In genomic region chr19:39832341-39833083, GRCh38 we compare ENCODE assay signal across 8 cellular contexts.
A peak's percentile ranks its signal among the peaks of the same experiment; 100 is the strongest.
DNase-seq lines count a peak whose midpoint lies in the region; ATAC-seq lines count a peak whose summit lies in the region.

No MANE protein-coding gene starts in this region.

- H3K9ac ChIP-seq in HUES6 (ENCODE audit: low read length) (peak overlapping the region; percentile 45), iPS-15b (ENCODE audit: low read depth, low read length) (no peak overlapping the region)

- no peaks in the 10 kb centered on the region for H3K27me3 ChIP-seq in HUES6 (ENCODE audit: control insufficient read depth, insufficient read depth, low read length)
- H3K27me3 ChIP-seq in iPS-15b (ENCODE audit: control insufficient read depth, insufficient read depth, low read length), result no peaks in the 10 kb centered on the region

- H3K27me3 Mint-ChIP-seq in activated naive CD8-positive, alpha-beta T cell, result no peaks in the 10 kb centered on the region

- ATAC-seq in stimulated activated effector memory CD8-positive, alpha-beta T cell treated with anti-CD3 and anti-CD28 coated beads, Interleukin-12 subunit alpha, Interleukin-12 subunit beta, amount 100 ng/mL, for 72 hours, result no peak
- no peak for ATAC-seq in HG02884 (IDR thresholded peaks at IDR 0.05; ENCODE audit: unreplicated experiment)

- H3K27ac Mint-ChIP-seq in activated naive CD8-positive, alpha-beta T cell, result peak overlapping the region; percentile 76
- H3K27ac Mint-ChIP-seq in stimulated activated effector memory CD8-positive, alpha-beta T cell treated with anti-CD3 and anti-CD28 coated beads, Interleukin-12 subunit alpha, Interleukin-12 subunit beta, amount 100 ng/mL, for 72 hours, result peak overlapping the region; percentile 90

- H3K36me3 ChIP-seq in HUES6 (ENCODE audit: control insufficient read depth, insufficient read depth, low read length) (peaks cover 51% of the 10 kb centered on the region), iPS-15b (ENCODE audit: control insufficient read depth, insufficient read depth, low read length) (peaks cover 34% of the 10 kb centered on the region)

- peak overlapping the region; percentile 75 for H3K4me3 Mint-ChIP-seq in activated naive CD8-positive, alpha-beta T cell
- H3K4me3 Mint-ChIP-seq in stimulated activated effector memory CD8-positive, alpha-beta T cell treated with anti-CD3 and anti-CD28 coated beads, Interleukin-12 subunit alpha, Interleukin-12 subunit beta, amount 100 ng/mL, for 72 hours, result peak overlapping the region; percentile 77

- no peak for DNase-seq in stimulated activated effector memory CD8-positive, alpha-beta T cell treated with anti-CD3 and anti-CD28 coated beads, Interleukin-12 subunit alpha, Interleukin-12 subunit beta, amount 100 ng/mL, for 72 hours (ENCODE audit: low spot score in 2 of 2)
- no peak for DNase-seq in NCI-H2029 (lab: John Stamatoyannopoulos, UW)
- no peak for DNase-seq in Kasumi-1 (lab: John Stamatoyannopoulos, UW)
- DNase-seq in NCI-H2171 treated with DMSO at 0.1 percent for 48 hours (lab: John Stamatoyannopoulos, UW), result no peak

- H3K4me3 ChIP-seq in HUES6 (ENCODE audit: low read depth, low read length) (peak overlapping the region; percentile 81), iPS-15b (ENCODE audit: low read depth, low read length) (peak overlapping the region; percentile 90)

- peaks cover 9% of the 10 kb centered on the region for H3K36me3 Mint-ChIP-seq in activated naive CD8-positive, alpha-beta T cell
- H3K36me3 Mint-ChIP-seq in stimulated activated effector memory CD8-positive, alpha-beta T cell treated with anti-CD3 and anti-CD28 coated beads, Interleukin-12 subunit alpha, Interleukin-12 subunit beta, amount 100 ng/mL, for 72 hours, result peaks cover 91% of the 10 kb centered on the region

- H3K4me1 Mint-ChIP-seq in activated naive CD8-positive, alpha-beta T cell (ENCODE audit: low read depth), result peaks cover 27% of the 10 kb centered on the region
- H3K4me1 Mint-ChIP-seq in stimulated activated effector memory CD8-positive, alpha-beta T cell treated with anti-CD3 and anti-CD28 coated beads, Interleukin-12 subunit alpha, Interleukin-12 subunit beta, amount 100 ng/mL, for 72 hours, result peaks cover 47% of the 10 kb centered on the region

- H3K4me1 ChIP-seq in HUES6 (ENCODE audit: control insufficient read depth, insufficient read depth, low read length) (peaks cover 3% of the 10 kb centered on the region), iPS-15b (ENCODE audit: control insufficient read depth, insufficient read depth, low read length) (peaks cover 6% of the 10 kb centered on the region)

- H3K27ac ChIP-seq in HUES6 (ENCODE audit: low read depth, low read length), result peak overlapping the region; percentile 71; the same call in 1 of the 2 replicates

- H3K9me3 ChIP-seq in HUES6 (ENCODE audit: control insufficient read depth, insufficient read depth, low read depth, low read length) (no peaks in the 10 kb centered on the region), iPS-15b (ENCODE audit: control insufficient read depth, insufficient read depth, low read length) (no peaks in the 10 kb centered on the region)

- H3K9me3 Mint-ChIP-seq in activated naive CD8-positive, alpha-beta T cell (ENCODE audit: low read depth), result no peaks in the 10 kb centered on the region
- no peaks in the 10 kb centered on the region for H3K9me3 Mint-ChIP-seq in stimulated activated effector memory CD8-positive, alpha-beta T cell treated with anti-CD3 and anti-CD28 coated beads, Interleukin-12 subunit alpha, Interleukin-12 subunit beta, amount 100 ng/mL, for 72 hours
